In the genomic region with DNA sequence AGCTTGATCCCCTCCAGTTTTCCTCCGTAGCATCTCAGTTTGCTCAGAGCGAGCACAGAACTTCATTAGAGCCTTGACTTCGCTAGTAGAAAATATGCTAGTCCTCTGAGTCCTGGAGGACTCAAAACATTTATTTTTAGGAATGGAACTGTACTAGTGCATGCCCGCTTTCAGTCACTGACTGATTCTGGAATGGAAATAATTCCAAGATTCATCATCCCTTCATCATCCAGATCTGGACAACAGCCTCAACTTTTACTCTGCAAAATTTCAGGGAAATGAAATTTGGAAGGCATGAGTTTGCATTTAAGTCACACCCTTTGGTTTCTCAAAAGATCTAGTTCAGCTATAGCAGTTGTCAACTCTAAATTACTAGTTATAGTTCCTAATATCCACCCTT, we compare ENCODE assay signal across 21 cellular contexts.
DNase-seq lines count a peak whose midpoint lies in the region; ATAC-seq and TF ChIP-seq lines count a peak whose summit lies in the region.
"Had no signal": no experiment of that assay in that cellular context is flagged by ENCODE, and none has a peak within 500 bp of the region (broad histone marks: within the 10 kb centered on the region; RNA-seq: fewer than 3 reads in every experiment).

No MANE protein-coding gene starts in this region.

- no peak for TF ChIP-seq CTCF in gastrocnemius medialis (IDR thresholded peaks at IDR 0.05 in 4 of 5, conservative IDR thresholded peaks at IDR 0.05 in 1 of 5)
- TF ChIP-seq CTCF in Calu3 (IDR thresholded peaks at IDR 0.05; ENCODE audit: unreplicated experiment): no peak

- no peaks in the 10 kb centered on the region for H3K9me3 ChIP-seq in gastrocnemius medialis
- H3K9me3 ChIP-seq: BLaER1 treated with 17β-estradiol and CSF1 and Interleukin-3, amounts not matched to agents 10 nM and 100 nM; esophagus squamous epithelium; left lung; Peyer's patch; thyroid gland had no signal

- peak overlapping the region; percentile 81 to 88 (median 86) for H3K27ac ChIP-seq in gastrocnemius medialis
- H3K27ac ChIP-seq: BLaER1 treated with 17β-estradiol and CSF1 and Interleukin-3, amounts not matched to agents 10 nM and 100 nM; esophagus squamous epithelium; left lung; Peyer's patch; thyroid gland; VCaP had no signal

- ATAC-seq in gastrocnemius medialis (no peak), GM18907 (IDR thresholded peaks at IDR 0.05; ENCODE audit: unreplicated experiment) (no peak)
- ATAC-seq: activated naive CD4-positive, alpha-beta T cell treated with anti-CD3 and anti-CD28 coated beads, Interleukin-2, amount 50 U/mL, for 72 hours; left lung had no signal

- TF ChIP-seq POLR2A in gastrocnemius medialis (IDR thresholded peaks at IDR 0.05): no peak

- no peaks in the 10 kb centered on the region for H3K36me3 ChIP-seq in gastrocnemius medialis
- H3K36me3 ChIP-seq: BLaER1 treated with 17β-estradiol and CSF1 and Interleukin-3, amounts not matched to agents 10 nM and 100 nM; esophagus squamous epithelium; left lung; Peyer's patch; thyroid gland had no signal

- intact Hi-C loops in gastrocnemius medialis (cut with DNase I; ENCODE audit: low total_unique reads) (no loop called here), Calu3 (cut with micrococcal nuclease; ENCODE audit: unreplicated experiment) (no loop called here)

- no peak overlapping the region for H3K27ac Mint-ChIP-seq in Calu3 (ENCODE audit: unreplicated experiment)
- H3K27ac Mint-ChIP-seq: activated CD4-positive, alpha-beta memory T cell treated with anti-CD3 and anti-CD28 coated beads for 36 hours; activated naive CD4-positive, alpha-beta T cell treated with anti-CD3 and anti-CD28 coated beads, Interleukin-2, amount 50 U/mL, for 72 hours had no signal

- H3K36me3 Mint-ChIP-seq in Calu3 (ENCODE audit: insufficient read depth, unreplicated experiment): no peaks in the 10 kb centered on the region
- H3K36me3 Mint-ChIP-seq: activated CD4-positive, alpha-beta memory T cell treated with anti-CD3 and anti-CD28 coated beads for 36 hours; activated naive CD4-positive, alpha-beta T cell treated with anti-CD3 and anti-CD28 coated beads, Interleukin-2, amount 50 U/mL, for 72 hours had no signal

- H3K4me3 ChIP-seq in gastrocnemius medialis: peak overlapping the region in 3 of 4 donors; percentile 8 to 57 (median 35)
- H3K4me3 ChIP-seq: BLaER1 treated with 17β-estradiol and CSF1 and Interleukin-3, amounts not matched to agents 10 nM and 100 nM; esophagus squamous epithelium; left lung; Peyer's patch; smooth muscle cell; thyroid gland had no signal

- CTCF ChIA-PET in Calu3 (lab: Charles Lee): no interaction called here

- H3K4me1 Mint-ChIP-seq in Calu3 (ENCODE audit: low read depth, unreplicated experiment): peaks cover 37% of the 10 kb centered on the region

- H3K27me3 ChIP-seq in gastrocnemius medialis: no peaks in the 10 kb centered on the region
- H3K27me3 ChIP-seq: BLaER1 treated with 17β-estradiol and CSF1 and Interleukin-3, amounts not matched to agents 10 nM and 100 nM; esophagus squamous epithelium; left lung; Peyer's patch; thyroid gland had no signal

- no peaks in the 10 kb centered on the region for H3K27me3 Mint-ChIP-seq in Calu3 (ENCODE audit: unreplicated experiment)
- H3K27me3 Mint-ChIP-seq: activated CD4-positive, alpha-beta memory T cell treated with anti-CD3 and anti-CD28 coated beads for 36 hours had no signal

- H3K9me3 Mint-ChIP-seq in Calu3 (ENCODE audit: low read depth, unreplicated experiment): no peaks in the 10 kb centered on the region
- H3K9me3 Mint-ChIP-seq: activated CD4-positive, alpha-beta memory T cell treated with anti-CD3 and anti-CD28 coated beads for 36 hours; activated naive CD4-positive, alpha-beta T cell treated with anti-CD3 and anti-CD28 coated beads, Interleukin-2, amount 50 U/mL, for 72 hours had no signal

- H3K4me3 Mint-ChIP-seq in Calu3 (ENCODE audit: low read depth, unreplicated experiment): no peak overlapping the region
- H3K4me3 Mint-ChIP-seq: activated CD4-positive, alpha-beta memory T cell treated with anti-CD3 and anti-CD28 coated beads for 36 hours had no signal

- DNase-seq in EL (peak; percentile 81), RKO (ENCODE audit: low spot score) (peak; percentile 61), fibroblast of gingiva (ENCODE audit: low read depth) (peak; percentile 85), gastrocnemius medialis (no peak), retina (no peak), GOT3 (lab: John Stamatoyannopoulos, UW) (no peak), Calu3 (no peak)
- DNase-seq: activated CD4-positive, alpha-beta memory T cell treated with anti-CD3 and anti-CD28 coated beads for 36 hours; activated T-cell treated with anti-CD3 and anti-CD28 coated beads, Interleukin-2, amount 50 U/mL, for 1 hour; DMS79; esophagus squamous epithelium; left lung; NCI-H1436; nucleus accumbens; Peyer's patch; thyroid gland had no signal

- H3K4me1 ChIP-seq in gastrocnemius medialis: peaks cover 61 to 64% of the 10 kb centered on the region in 2 donors

- BruUV-seq in Calu3 (replicated peaks; lab: Mats Ljungman, UMichigan): no TSS peak

- in situ Hi-C loops in gastrocnemius medialis (cut with MboI; ENCODE audit: low sequenced_read_pairs in 4 of 4): no loop called here

Comparison
In these comparisons a context has a peak if more than half of its experiments do, and no peak if none do; other contexts are left out.
1. DNase-seq: peak in EL (single experiment), RKO (single experiment) and fibroblast of gingiva (single experiment); none in gastrocnemius medialis (0 of 2), retina (single experiment), GOT3 (single experiment) and Calu3 (single experiment).